In the genomic region with DNA sequence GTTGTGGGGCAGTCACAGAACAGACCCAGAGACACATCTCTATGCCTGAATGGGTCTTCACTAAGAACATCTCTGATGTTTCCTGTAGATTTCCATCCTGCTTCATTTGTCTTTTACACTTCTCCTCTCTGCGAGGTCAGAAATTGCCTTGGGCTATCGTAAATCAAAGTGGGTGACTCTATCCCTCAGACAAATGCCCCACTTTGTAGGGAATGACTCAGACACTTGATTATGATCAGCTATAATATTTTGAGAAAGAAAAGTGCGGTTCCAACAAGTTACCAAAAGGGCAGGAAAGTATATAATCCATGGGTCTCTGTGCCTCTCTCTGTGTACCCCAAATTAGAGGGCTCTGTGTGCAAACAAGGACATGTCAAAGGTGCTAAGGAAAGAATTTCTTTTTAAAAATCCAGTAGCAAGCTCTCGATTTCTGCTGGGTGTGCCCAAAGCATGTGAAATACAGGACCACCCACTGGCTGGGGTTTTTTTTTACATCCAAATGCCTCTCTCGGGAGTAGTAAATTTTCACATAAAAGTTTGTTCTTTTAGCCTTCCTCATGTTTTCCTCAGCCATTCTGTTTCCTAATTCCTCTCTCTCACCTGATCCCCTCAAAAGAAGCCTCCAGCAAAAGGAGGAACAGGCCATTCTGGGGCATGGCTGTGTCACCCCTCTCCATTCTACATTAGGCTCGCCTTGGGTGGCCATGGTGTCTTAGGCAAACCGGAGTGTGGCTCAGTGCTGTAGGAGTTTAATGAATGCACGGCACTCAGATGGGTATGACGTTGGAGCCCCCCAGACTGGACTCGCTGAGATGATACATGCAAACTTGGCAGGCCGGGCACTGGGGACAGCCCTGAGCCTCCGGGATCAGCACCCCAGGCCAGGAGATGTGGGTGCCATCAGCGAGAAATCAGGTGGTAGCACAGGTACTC, we compare ENCODE assay signal across 17 cellular contexts. TPM values are rescaled to one million over a fixed set of nuclear protein-coding genes. Genes with fewer than 3 reads are reported as not detected.
DNase-seq lines count a peak whose midpoint lies in the region; FAIRE-seq and TF ChIP-seq lines count a peak whose summit lies in the region.
"Had no signal": no experiment of that assay in that cellular context is flagged by ENCODE, and none has a peak within 500 bp of the region (broad histone marks: within the 10 kb centered on the region; RNA-seq: fewer than 3 reads in every experiment).

No MANE protein-coding gene starts in this region.

- intact Hi-C loops in A673 (cut with micrococcal nuclease; ENCODE audit: unreplicated experiment): no loop called here
- intact Hi-C loops in lower leg skin (cut with DNase I; ENCODE audit: low total_unique reads): no loop called here
- intact Hi-C loops in transverse colon (cut with DNase I; ENCODE audit: low total_unique reads): no loop called here

- POLR2A ChIA-PET in A673 (lab: Charles Lee; ENCODE audit: low non-redundant PET): no interaction called here

- no peak for TF ChIP-seq CTCF in A673 (conservative IDR thresholded peaks at IDR 0.05; ENCODE audit: low read depth, low read length)
- no peak for TF ChIP-seq CTCF in lower leg skin (IDR thresholded peaks at IDR 0.05)
- no peak for TF ChIP-seq CTCF in transverse colon (IDR thresholded peaks at IDR 0.05)

- H3K9me3 ChIP-seq in A673 (ENCODE audit: low read depth, low read length, poor library complexity, severe bottlenecking): no peaks in the 10 kb centered on the region
- H3K9me3 ChIP-seq in SK-N-MC (ENCODE audit: low read depth, low read length): no peaks in the 10 kb centered on the region
- no peaks in the 10 kb centered on the region for H3K9me3 ChIP-seq in small intestine (ENCODE audit: control insufficient read depth, low read depth)
- H3K9me3 ChIP-seq in transverse colon: no peaks in the 10 kb centered on the region
- H3K9me3 ChIP-seq: BE2C, ovary had no signal

- FAIRE-seq in H54 (lab: Jason Lieb, UNC) (peak; percentile 58), small intestine (lab: Jason Lieb, UNC) (no peak)
- FAIRE-seq: G401.6 had no signal

- TF ChIP-seq POLR2A in H54 (IDR thresholded peaks at IDR 0.05; ENCODE audit: low read depth, low read length) (no peak), lower leg skin (IDR thresholded peaks at IDR 0.05) (no peak), transverse colon (IDR thresholded peaks at IDR 0.05) (no peak)

- H3K27me3 ChIP-seq in A673 (replicated peaks; ENCODE audit: insufficient read depth, low read depth, low read length, poor library complexity) (no peaks in the 10 kb centered on the region), small intestine (ENCODE audit: control insufficient read depth in 2 of 2, insufficient read depth in 2 of 2, low read length in 2 of 2) (no peaks in the 10 kb centered on the region), transverse colon (no peaks in the 10 kb centered on the region)
- H3K27me3 ChIP-seq: BE2C, hepatocyte, ovary had no signal

- no peak overlapping the region for H3K9ac ChIP-seq in SK-N-MC (ENCODE audit: insufficient read length)

- DNase-seq in A673 (ENCODE audit: low spot score) (peak; percentile 78), H54 (ENCODE audit: insufficient read length, low spot score) (no peak), SK-N-MC (ENCODE audit: low read depth, low spot score) (peak; percentile 2), lower leg skin (ENCODE audit: low spot score in 2 of 2) (peak; percentile 14 to 81), iPS-NIHi11 (ENCODE audit: low spot score) (no peak), small intestine (no peak), COR-L47 (lab: John Stamatoyannopoulos, UW) (no peak), transverse colon (no peak)
- DNase-seq: activated CD4-positive, alpha-beta T cell treated with anti-CD3 and anti-CD28 coated beads, Interleukin-2, amount 50 U/mL, for 4 hours; activated naive CD4-positive, alpha-beta T cell; BE2C; caudate nucleus; NCI-H187 had no signal

- in situ Hi-C loops in transverse colon (cut with MboI; ENCODE audit: low pct_ligation_motif_present in 1 of 4, low pct_unique_long_range_greater_than_20kb in 1 of 4, low sequenced_read_pairs in 3 of 4): no loop called here

- BruUV-seq in A673 (replicated peaks; lab: Mats Ljungman, UMichigan): no TSS peak

- H3K36me3 ChIP-seq in A673 (ENCODE audit: insufficient read depth, low read length, poor library complexity, severe bottlenecking) (no peaks in the 10 kb centered on the region), SK-N-MC (ENCODE audit: insufficient read depth, low read length) (no peaks in the 10 kb centered on the region), small intestine (ENCODE audit: control insufficient read depth in 2 of 2, insufficient read depth in 2 of 2, low read length in 2 of 2) (no peaks in the 10 kb centered on the region), transverse colon (no peaks in the 10 kb centered on the region)
- H3K36me3 ChIP-seq: BE2C, ovary had no signal

- H3K27ac ChIP-seq in A673 (ENCODE audit: low read depth, low read length, poor library complexity, severe bottlenecking) (no peak overlapping the region), SK-N-MC (no peak overlapping the region), small intestine (ENCODE audit: low read depth in 1 of 2, low read length in 1 of 2) (no peak overlapping the region), transverse colon (no peak overlapping the region)
- H3K27ac ChIP-seq: hepatocyte, ovary had no signal

- TF ChIP-seq EP300 in transverse colon (IDR thresholded peaks at IDR 0.05; ENCODE audit: low read depth): no peak

- peaks cover 31% of the 10 kb centered on the region for H3K4me1 ChIP-seq in A673 (ENCODE audit: insufficient read depth, low read length, poor library complexity, severe bottlenecking)
- peaks cover 0 to 5% of the 10 kb centered on the region in 2 donors for H3K4me1 ChIP-seq in small intestine (ENCODE audit: control insufficient read depth in 2 of 2, insufficient read depth in 1 of 2, low read depth in 1 of 2, low read length in 1 of 2)
- H3K4me1 ChIP-seq in transverse colon: peaks cover 7 to 25% (median 11%) of the 10 kb centered on the region in 4 donors

- H3K4me3 ChIP-seq in A673 (ENCODE audit: low read depth, low read length, poor library complexity, severe bottlenecking) (peak overlapping the region; percentile 8), SK-N-MC (peak overlapping the region; percentile 40; the same call in 1 of the 2 replicates), lower leg skin (ENCODE audit: low read depth, poor library complexity, severe bottlenecking) (no peak overlapping the region), small intestine (ENCODE audit: low read depth in 1 of 2, low read length in 2 of 2) (no peak overlapping the region), transverse colon (no peak overlapping the region)
- H3K4me3 ChIP-seq: hepatocyte, ovary had no signal

- CTCF ChIA-PET in A673 (lab: Charles Lee): no interaction called here

- WGBS in lower leg skin, 2 donors: 52 to 67% methylated on average over 13 of the region's 13 CpGs
- WGBS in small intestine, 3 donors: 76 to 81% (median 79%) methylated on average over 13 of the region's 13 CpGs
- WGBS in transverse colon (ENCODE audit: low coverage in 1 of 2), 2 donors: 70 to 75% methylated on average over 5 to 13 of the region's 13 CpGs

RNA-seq across cellular contexts. Expression of a gene that starts 6.3 kb away (rescaled TPM):
- total RNA-seq in A673 (2021): not detected in 2 replicates
- total RNA-seq in lower leg skin: under 1 TPM; 0.29 to 0.80 (median 0.35) TPM
- under 1 TPM in 1 of 3 donors, not detected in 2; 0.07 TPM for polyA plus RNA-seq in small intestine
- total RNA-seq in transverse colon: 1 to 10 TPM in 1 of 4 donors, not detected in 3; 1.5 TPM
- total RNA-seq: epithelial cell of proximal tubule, hepatocyte, ovary had no signal
- polyA plus RNA-seq: hepatocyte had no signal

RNA-seq across cellular contexts. Expression of a gene that starts 20.3 kb away (rescaled TPM):
- total RNA-seq in A673 (2021): 0.22 and 0.34 TPM in 2 replicates
- total RNA-seq in lower leg skin: 1 to 10 TPM in 1 of 4 donors, under 1 TPM in 3; 0.46 to 2.9 (median 0.83) TPM
- 1 to 10 TPM in 2 of 3 donors, under 1 TPM in 1; 0.45 to 1.7 (median 1.1) TPM for polyA plus RNA-seq in small intestine
- 10 to 100 TPM in 1 of 4 donors, 1 to 10 TPM in 3; 2.2 to 32.5 (median 2.9) TPM for total RNA-seq in transverse colon
- total RNA-seq: epithelial cell of proximal tubule, hepatocyte had no signal

Comparison
In these comparisons a context has a peak if more than half of its experiments do, and no peak if none do; other contexts are left out.
1. DNase-seq: peak in A673 (single experiment), SK-N-MC (single experiment) and lower leg skin (2 of 2); none in H54 (single experiment), iPS-NIHi11 (single experiment), small intestine (single experiment), COR-L47 (single experiment) and transverse colon (single experiment).
2. H3K4me3 ChIP-seq: peak in A673 (single experiment) and SK-N-MC (single experiment); none in lower leg skin (single experiment), small intestine (0 of 2) and transverse colon (0 of 4).